Comparison of ENCODE assay signal across 6 cellular contexts in genomic region chr9:34273588-34273987, GRCh38. TPM values are rescaled to one million over a fixed set of nuclear protein-coding genes. Genes with fewer than 3 reads are reported as not detected.
A peak's percentile ranks its signal among the peaks of the same experiment; 100 is the strongest.
DNase-seq lines count a peak whose midpoint lies in the region; ATAC-seq, FAIRE-seq and TF ChIP-seq lines count a peak whose summit lies in the region.
"Not testable (repeated sequence)": the region's sequence is repeated elsewhere in the genome, so short reads cannot be mapped to it uniquely, and the experiment has no call there.

No MANE protein-coding gene starts in this region.

- not testable (repeated sequence) for H3K27ac ChIP-seq in Panc1 (ENCODE audit: low read length); K562 (ENCODE audit: extremely low read depth, low read depth, low read length); keratinocyte (ENCODE audit: control insufficient read depth, insufficient read depth, low read length)

- not testable (repeated sequence) for H3K4me3 ChIP-seq in Panc1 (ENCODE audit: low read depth in 2 of 2, low read length in 2 of 2); K562; keratinocyte (ENCODE audit: control insufficient read depth in 2 of 3, extremely low read depth in 1 of 3, insufficient read depth in 2 of 3, low read depth in 1 of 3, low read length in 3 of 3); mucosa of descending colon

- not testable (repeated sequence) for H2AFZ ChIP-seq in K562 (ENCODE audit: low read depth, low read length); keratinocyte (ENCODE audit: control insufficient read depth, low read length)

- DNase-seq in Calu3; GM18507 (ENCODE audit: extremely low spot score, insufficient read length, low read depth); Panc1 (ENCODE audit: low read depth, low spot score); K562 (ENCODE audit: extremely low read depth in 1 of 4, low spot score in 3 of 4); keratinocyte (ENCODE audit: low read depth, low spot score); mucosa of descending colon: not testable (repeated sequence)

- not testable (repeated sequence) for H4K20me1 ChIP-seq in K562 (replicated peaks; ENCODE audit: control insufficient read depth, insufficient read depth, low read length); keratinocyte (ENCODE audit: control insufficient read depth, extremely low read depth, insufficient read depth, low read length)

- not testable (repeated sequence) for H3K4me1 Mint-ChIP-seq in Calu3 (ENCODE audit: low read depth, unreplicated experiment)

- POLR2A ChIA-PET in Panc1 (lab: Charles Lee); K562 (lab: Yijun Ruan, JAX): not testable (repeated sequence)

- intact Hi-C loops in Calu3 (cut with micrococcal nuclease; ENCODE audit: unreplicated experiment); Panc1 (cut with micrococcal nuclease; ENCODE audit: unreplicated experiment); K562 (cut with micrococcal nuclease); mucosa of descending colon (cut with DNase I, micrococcal nuclease): not testable (repeated sequence)

- dilution Hi-C loops in keratinocyte (cut with MboI; ENCODE audit: extremely low pct_ligation_motif_present, low sequenced_read_pairs): not testable (repeated sequence)

- not testable (repeated sequence) for H3K9me3 ChIP-seq in Panc1 (ENCODE audit: control insufficient read depth, insufficient read depth, low read depth, low read length); K562 (replicated peaks; ENCODE audit: control insufficient read depth, insufficient read depth, low read depth, low read length); keratinocyte (ENCODE audit: control insufficient read depth, low read depth, low read length); mucosa of descending colon

- not testable (repeated sequence) for H3K27ac Mint-ChIP-seq in Calu3 (ENCODE audit: unreplicated experiment)

- not testable (repeated sequence) for H3K9me1 ChIP-seq in K562 (ENCODE audit: control insufficient read depth, insufficient read depth, low read length); keratinocyte (ENCODE audit: control insufficient read depth, extremely low read depth, insufficient read depth, low read length)

- not testable (repeated sequence) for H3K36me3 Mint-ChIP-seq in Calu3 (ENCODE audit: insufficient read depth, unreplicated experiment)

- TF ChIP-seq EP300 in K562 (IDR thresholded peaks at IDR 0.05; ENCODE audit: low read length): not testable (repeated sequence)

- not testable (repeated sequence) for H3K4me3 Mint-ChIP-seq in Calu3 (ENCODE audit: low read depth, unreplicated experiment)

- FAIRE-seq in GM18507 (lab: Jason Lieb, UNC) (peak; percentile 31), keratinocyte (lab: Jason Lieb, UNC) (peak; percentile 23)
- not testable (repeated sequence) for FAIRE-seq in K562 (lab: Jason Lieb, UNC)

- TF ChIP-seq CTCF in Calu3 (IDR thresholded peaks at IDR 0.05; ENCODE audit: unreplicated experiment); Panc1 (IDR thresholded peaks at IDR 0.05); K562 (IDR thresholded peaks at IDR 0.05 in 2 of 3, conservative IDR thresholded peaks at IDR 0.05 in 1 of 3; ENCODE audit: insufficient read depth in 2 of 3, low read depth in 1 of 3, low read length in 3 of 3); keratinocyte (optimal IDR thresholded peaks at IDR 0.05 in 1 of 3, IDR thresholded peaks at IDR 0.05 in 1 of 3, conservative IDR thresholded peaks at IDR 0.05 in 1 of 3; ENCODE audit: extremely low read depth in 1 of 3, insufficient read depth in 2 of 3, low read length in 3 of 3); mucosa of descending colon (IDR thresholded peaks at IDR 0.05): not testable (repeated sequence)

- H3K9me3 Mint-ChIP-seq in Calu3 (ENCODE audit: low read depth, unreplicated experiment): not testable (repeated sequence)

- WGBS in K562 (ENCODE audit: insufficient coverage, low coverage, missing lambda C conversion rate): no CpG with 5 or more reads among the region's 2 CpGs

- not testable (repeated sequence) for H3K4me1 ChIP-seq in Panc1 (ENCODE audit: control insufficient read depth, insufficient read depth, low read length); K562 (replicated peaks in 1 of 2; ENCODE audit: control insufficient read depth in 2 of 2, insufficient read depth in 2 of 2, low read length in 2 of 2); keratinocyte (ENCODE audit: control insufficient read depth, extremely low read depth, insufficient read depth, low read length); mucosa of descending colon (ENCODE audit: low read depth)

- not testable (repeated sequence) for H3K27me3 ChIP-seq in Panc1 (ENCODE audit: control insufficient read depth, insufficient read depth, low read length); K562 (ENCODE audit: control insufficient read depth in 2 of 2, insufficient read depth in 2 of 2, low read length in 2 of 2); keratinocyte (ENCODE audit: control insufficient read depth, extremely low read depth, insufficient read depth, low read length)

- CTCF ChIA-PET in Calu3 (lab: Charles Lee); Panc1 (lab: Charles Lee); K562 (lab: Yijun Ruan, JAX; ENCODE audit: low intra/inter-chr PET ratio): not testable (repeated sequence)

- in situ Hi-C loops in Panc1 (cut with HindIII; ENCODE audit: low pct_unique_long_range_greater_than_20kb, low sequenced_read_pairs); K562 (cut with MboI): not testable (repeated sequence)

- not testable (repeated sequence) for H3K9ac ChIP-seq in K562 (ENCODE audit: insufficient read depth in 1 of 2, low read depth in 2 of 2, low read length in 2 of 2); keratinocyte (ENCODE audit: control insufficient read depth, extremely low read depth, insufficient read depth, low read length)

- H3K4me2 ChIP-seq in K562 (ENCODE audit: insufficient read depth, low read length); keratinocyte (ENCODE audit: control insufficient read depth, extremely low read depth, insufficient read depth, low read depth, low read length): not testable (repeated sequence)

- TF ChIP-seq RAD21 in K562 (CRISPR knock-in tag; conservative IDR thresholded peaks at IDR 0.05 in 1 of 2, IDR thresholded peaks at IDR 0.05 in 1 of 2): not testable (repeated sequence)

- H3K27me3 Mint-ChIP-seq in Calu3 (ENCODE audit: unreplicated experiment): not testable (repeated sequence)

- not testable (repeated sequence) for TF ChIP-seq POLR2A in K562 (conservative IDR thresholded peaks at IDR 0.05)

- not testable (repeated sequence) for ATAC-seq in Panc1, K562
- ATAC-seq in mucosa of descending colon: peak; percentile 52

- BruUV-seq in Calu3 (replicated peaks; lab: Mats Ljungman, UMichigan) (TSS peak; percentile 19), Panc1 (replicated peaks; lab: Mats Ljungman, UMichigan) (TSS peak; percentile 94), K562 (replicated peaks; lab: Mats Ljungman, UMichigan) (TSS peak; percentile 46)

- H3K36me3 ChIP-seq in Panc1 (ENCODE audit: control insufficient read depth, insufficient read depth, low read length); K562 (ENCODE audit: control insufficient read depth, insufficient read depth, low read length); keratinocyte (ENCODE audit: control insufficient read depth in 2 of 2, extremely low read depth in 1 of 2, insufficient read depth in 2 of 2, low read length in 2 of 2); mucosa of descending colon (ENCODE audit: low read depth): not testable (repeated sequence)

- H3K79me2 ChIP-seq in K562 (ENCODE audit: control insufficient read depth, insufficient read depth, low read length); keratinocyte (ENCODE audit: control insufficient read depth, insufficient read depth, low read length): not testable (repeated sequence)

RNA-seq across cellular contexts. Expression of gene KIF24, which starts 55.5 kb away (rescaled TPM):
- total RNA-seq in Calu3 (2022): 4.1 and 4.2 TPM in 2 replicates
- total RNA-seq in Panc1 (2021; ENCODE audit: unreplicated experiment): 7.2 TPM
- polyA plus RNA-seq in Panc1 (2012; ENCODE audit: insufficient read length): 2.6 TPM
- total RNA-seq in K562 (2011; cell fraction: chromatin; rRNA removed; ENCODE audit: low replicate concordance): 17.5 and 18.0 TPM in 2 replicates
- 10.3 and 10.7 TPM in 2 replicates for total RNA-seq in K562 (2011; cell fraction: nucleolus; rRNA removed)
- total RNA-seq in K562 (2011; cell fraction: nucleoplasm; rRNA removed): 11.1 and 11.2 TPM in 2 replicates
- 3.6 and 4.6 TPM in 2 replicates for total RNA-seq in K562 (2014; rRNA removed)
- total RNA-seq in K562 (2014; rRNA removed; fragmentation: Illumina TruSeq; extraction: Trizol): 4.7 TPM in 2 replicates
- total RNA-seq in K562 (2015; rRNA removed; fragmentation: Illumina TruSeq; extraction: Trizol): 5.4 and 5.8 TPM in 2 replicates
- 4.7 and 5.0 TPM in 2 replicates for total RNA-seq in K562 (2021)
- polyA plus RNA-seq in K562 (2011; rRNA removed): 4.1 and 5.0 TPM in 2 replicates
- 2.5 and 3.5 TPM in 2 replicates for polyA plus RNA-seq in K562 (2011; cell fraction: cytosol; rRNA removed)
- polyA plus RNA-seq in K562 (2011; cell fraction: nucleus; rRNA removed): 6.3 and 10.1 TPM in 2 replicates
- polyA plus RNA-seq in K562 (2012): 3.1 and 5.0 TPM in 2 replicates
- polyA plus RNA-seq in K562 (2014; fragmentation: Illumina TruSeq; extraction: Trizol): 4.2 and 4.4 TPM in 2 replicates
- under 1 TPM; 0.63 to 0.76 TPM for polyA plus RNA-seq in K562 (2014; fragmentation: Nextera tagmentation; extraction: Ambion mirVana)
- polyA plus RNA-seq in K562 (2014; rRNA removed): 3.3 and 3.6 TPM in 2 replicates
- polyA minus RNA-seq in K562 (2011; rRNA and poly(A)+ RNA removed): 8.4 and 10.3 TPM in 2 replicates
- 3.1 and 4.8 TPM in 2 replicates for polyA minus RNA-seq in K562 (2011; cell fraction: cytosol; rRNA and poly(A)+ RNA removed)
- polyA minus RNA-seq in K562 (2011; cell fraction: nucleus; rRNA and poly(A)+ RNA removed): 5.9 and 7.8 TPM in 2 replicates
- 1.1 to 1.8 TPM (median 1.5 TPM) in 3 replicates for polyA plus RNA-seq in keratinocyte
- 0.06 TPM for polyA plus RNA-seq in keratinocyte (2011; ENCODE audit: low read depth)
- polyA plus RNA-seq in keratinocyte (2011; cell fraction: cytosol; rRNA removed): 0.64 and 0.72 TPM in 2 replicates
- 1.6 and 1.7 TPM in 2 replicates for polyA plus RNA-seq in keratinocyte (2011; cell fraction: nucleus; rRNA removed)
- 0.31 and 1.2 TPM in 2 replicates for polyA plus RNA-seq in keratinocyte (2012; ENCODE audit: low replicate concordance)
- 2.3 to 5.1 TPM (median 3.4 TPM) in 3 replicates for polyA minus RNA-seq in keratinocyte
- polyA minus RNA-seq in keratinocyte (2011; cell fraction: cytosol; rRNA and poly(A)+ RNA removed): 1.7 TPM
- 1.7 and 3.0 TPM in 2 replicates for polyA minus RNA-seq in keratinocyte (2011; cell fraction: nucleus; rRNA and poly(A)+ RNA removed)
- 1 to 10 TPM; 1.3 to 2.8 (median 1.8) TPM for total RNA-seq in mucosa of descending colon

RNA-seq across cellular contexts. Expression of gene NUDT2, which starts 55.8 kb away (rescaled TPM):
- total RNA-seq in Calu3 (2022) (10.1 and 12.2 TPM in 2 replicates), Panc1 (2021; ENCODE audit: unreplicated experiment) (36.2 TPM), K562 (2014; rRNA removed) (11.5 and 14.1 TPM in 2 replicates), K562 (2014; rRNA removed; fragmentation: Illumina TruSeq; extraction: Trizol) (19.0 and 23.9 TPM in 2 replicates), K562 (2015; rRNA removed; fragmentation: Illumina TruSeq; extraction: Trizol) (15.4 and 16.7 TPM in 2 replicates), K562 (2021) (13.1 and 15.2 TPM in 2 replicates), mucosa of descending colon (10 to 100 TPM; 14.9 to 19.9 (median 17.2) TPM)
- polyA plus RNA-seq in Panc1 (2012; ENCODE audit: insufficient read length): 32.3 TPM
- total RNA-seq in K562 (2011; cell fraction: chromatin; rRNA removed; ENCODE audit: low replicate concordance): 4.5 and 6.6 TPM in 2 replicates
- total RNA-seq in K562 (2011; cell fraction: nucleolus; rRNA removed): 5.4 and 6.7 TPM in 2 replicates
- total RNA-seq in K562 (2011; cell fraction: nucleoplasm; rRNA removed): 6.3 and 7.0 TPM in 2 replicates
- polyA plus RNA-seq in K562 (2011; rRNA removed) (21.6 and 24.3 TPM in 2 replicates), K562 (2014; fragmentation: Illumina TruSeq; extraction: Trizol) (14.4 and 18.5 TPM in 2 replicates), K562 (2014; fragmentation: Nextera tagmentation; extraction: Ambion mirVana) (10 to 100 TPM; 26.9 to 28.1 TPM), K562 (2014; rRNA removed) (19.4 and 19.9 TPM in 2 replicates), keratinocyte (33.4 to 35.3 TPM (median 33.6 TPM) in 3 replicates)
- polyA plus RNA-seq in K562 (2011; cell fraction: cytosol; rRNA removed): 14.1 and 17.1 TPM in 2 replicates
- 8.5 and 10.2 TPM in 2 replicates for polyA plus RNA-seq in K562 (2011; cell fraction: nucleus; rRNA removed)
- 14.4 and 16.5 TPM in 2 replicates for polyA plus RNA-seq in K562 (2012)
- polyA minus RNA-seq in K562 (2011; rRNA and poly(A)+ RNA removed): 7.6 and 11.3 TPM in 2 replicates
- polyA minus RNA-seq in K562 (2011; cell fraction: cytosol; rRNA and poly(A)+ RNA removed): 2.7 and 3.2 TPM in 2 replicates
- 0.94 and 1.4 TPM in 2 replicates for polyA minus RNA-seq in K562 (2011; cell fraction: nucleus; rRNA and poly(A)+ RNA removed)
- polyA plus RNA-seq in keratinocyte (2011; ENCODE audit: low read depth): 11.3 TPM
- 29.9 and 30.4 TPM in 2 replicates for polyA plus RNA-seq in keratinocyte (2011; cell fraction: cytosol; rRNA removed)
- 18.6 and 19.8 TPM in 2 replicates for polyA plus RNA-seq in keratinocyte (2011; cell fraction: nucleus; rRNA removed)
- polyA plus RNA-seq in keratinocyte (2012; ENCODE audit: low replicate concordance): 24.9 and 27.4 TPM in 2 replicates
- polyA minus RNA-seq in keratinocyte: 4.9 to 19.1 TPM (median 8.4 TPM) in 3 replicates
- polyA minus RNA-seq in keratinocyte (2011; cell fraction: cytosol; rRNA and poly(A)+ RNA removed): 10.2 TPM
- 3.6 and 6.1 TPM in 2 replicates for polyA minus RNA-seq in keratinocyte (2011; cell fraction: nucleus; rRNA and poly(A)+ RNA removed)
